9 cellular contexts compared by ENCODE assay signal in the genomic region with DNA sequence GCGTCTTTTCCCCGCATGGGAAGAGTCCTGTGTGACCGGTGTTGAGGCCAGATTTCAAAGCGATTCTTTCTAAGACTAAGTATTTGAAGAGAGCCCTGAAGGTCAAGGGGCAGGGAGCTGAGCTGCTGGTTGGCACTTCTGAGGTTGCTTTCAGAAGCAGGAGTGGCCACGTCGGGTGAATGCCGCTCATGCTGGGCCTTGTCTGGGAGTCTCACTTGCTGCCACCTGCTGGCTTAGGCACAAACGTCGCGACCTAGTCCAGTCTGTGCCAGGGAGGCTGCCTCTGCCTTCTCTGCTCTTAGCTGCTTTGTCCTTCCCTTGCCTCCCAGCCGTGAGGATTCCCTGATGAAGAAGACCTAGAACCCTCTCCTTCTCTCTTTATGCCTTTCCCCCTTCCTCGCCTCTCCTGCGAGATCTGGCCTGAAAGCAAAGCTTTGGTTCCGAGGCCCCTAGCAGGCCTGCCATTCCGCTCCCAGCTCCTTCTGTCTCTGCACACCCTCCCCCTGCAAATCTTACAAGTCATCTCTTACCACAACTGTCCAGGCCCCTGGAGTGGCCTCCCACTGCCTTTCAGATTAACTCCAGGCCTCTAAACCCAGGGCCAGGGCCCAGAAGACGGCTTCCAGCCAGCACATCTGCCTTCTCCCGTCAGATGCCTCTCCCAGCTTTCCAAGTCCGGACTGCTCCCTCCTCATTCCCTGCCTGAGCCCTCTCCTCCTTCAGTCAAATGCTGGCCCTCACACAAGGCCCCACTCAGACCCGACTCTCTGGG. TPM values are rescaled to one million over a fixed set of nuclear protein-coding genes. Genes with fewer than 3 reads are reported as not detected.
DNase-seq lines count a peak whose midpoint lies in the region; ATAC-seq lines count a peak whose summit lies in the region.
"Had no signal": no experiment of that assay in that cellular context is flagged by ENCODE, and none has a peak within 500 bp of the region (broad histone marks: within the 10 kb centered on the region; RNA-seq: fewer than 3 reads in every experiment).

No MANE protein-coding gene starts in this region.

- no peak overlapping the region for H3K27ac ChIP-seq in CD8-positive, alpha-beta memory T cell (ENCODE audit: low read depth, low read length)

- H3K9me3 ChIP-seq in CD8-positive, alpha-beta memory T cell (ENCODE audit: low read length): no peaks in the 10 kb centered on the region

- no peaks in the 10 kb centered on the region for H3K9me3 Mint-ChIP-seq in activated T-cell treated with anti-CD3 and anti-CD28 coated beads, Interleukin-2, amount 50 U/mL, for 4 hours
- H3K9me3 Mint-ChIP-seq in CD8-positive, alpha-beta memory T cell: no peaks in the 10 kb centered on the region

- POLR2A ChIA-PET in CD8-positive, alpha-beta memory T cell (lab: Charles Lee): interaction anchor here (1.1 kb wide), 1 partner anchor 11 kb away, joined by 4 read pairs; the partner anchor contains the start of genes CTNS and SHPK

- CTCF ChIA-PET in CD8-positive, alpha-beta memory T cell (lab: Charles Lee): interaction anchor here (1.5 kb wide), 1 partner anchor 12 kb away, joined by 3 read pairs; the partner anchor contains the start of gene SHPK

- peak; percentile 63 to 72 for ATAC-seq in activated T-cell treated with anti-CD3 and anti-CD28 coated beads, Interleukin-2, amount 50 U/mL, for 4 hours
- ATAC-seq in Right ventricle myocardium superior (ENCODE audit: poor library complexity) (peak; percentile 82), HG03442 (IDR thresholded peaks at IDR 0.05; ENCODE audit: unreplicated experiment) (no peak)

- H3K27ac Mint-ChIP-seq in CD8-positive, alpha-beta memory T cell: peak overlapping the region in 1 of 8 donors; percentile 35
- H3K27ac Mint-ChIP-seq: CD4-positive, CD25-positive, alpha-beta regulatory T cell had no signal

- no peak overlapping the region for H3K4me3 ChIP-seq in CD8-positive, alpha-beta memory T cell (ENCODE audit: low read length)

- H3K27me3 ChIP-seq in CD8-positive, alpha-beta memory T cell (ENCODE audit: insufficient read depth, low read length, poor library complexity, severe bottlenecking): no peaks in the 10 kb centered on the region

- H3K27me3 Mint-ChIP-seq in activated T-cell treated with anti-CD3 and anti-CD28 coated beads, Interleukin-2, amount 50 U/mL, for 4 hours (ENCODE audit: low read depth): no peaks in the 10 kb centered on the region
- peaks cover 0 to 2% of the 10 kb centered on the region in 2 donors for H3K27me3 Mint-ChIP-seq in CD8-positive, alpha-beta memory T cell
- H3K27me3 Mint-ChIP-seq: CD4-positive, CD25-positive, alpha-beta regulatory T cell had no signal

- no peak overlapping the region for H3K4me3 Mint-ChIP-seq in activated T-cell treated with anti-CD3 and anti-CD28 coated beads, Interleukin-2, amount 50 U/mL, for 4 hours
- H3K4me3 Mint-ChIP-seq in CD8-positive, alpha-beta memory T cell: no peak overlapping the region
- H3K4me3 Mint-ChIP-seq: CD4-positive, CD25-positive, alpha-beta regulatory T cell had no signal

- peak; percentile 41 for DNase-seq in NCI-H146 (lab: John Stamatoyannopoulos, UW)
- DNase-seq in NCI-H146 treated with DMSO at 0.1 percent for 48 hours (lab: John Stamatoyannopoulos, UW; ENCODE audit: unreplicated experiment): no peak
- peak; percentile 61 for DNase-seq in NCI-H1694 (lab: John Stamatoyannopoulos, UW)
- DNase-seq in activated T-cell treated with anti-CD3 and anti-CD28 coated beads, Interleukin-2, amount 50 U/mL, for 4 hours: peak; percentile 16
- DNase-seq in Right ventricle myocardium superior: peak; percentile 74
- DNase-seq in pulmonary artery endothelial cell (ENCODE audit: low read depth, low spot score): peak; percentile 19
- DNase-seq in CD8-positive, alpha-beta memory T cell: no peak

- H3K36me3 ChIP-seq in CD8-positive, alpha-beta memory T cell (ENCODE audit: insufficient read depth, low read length): no peaks in the 10 kb centered on the region

- intact Hi-C loops in Right ventricle myocardium superior (cut with DNase I): no loop called here

- H3K36me3 Mint-ChIP-seq in activated T-cell treated with anti-CD3 and anti-CD28 coated beads, Interleukin-2, amount 50 U/mL, for 4 hours (ENCODE audit: insufficient read depth): peaks cover 11% of the 10 kb centered on the region
- peaks cover 0 to 22% (median 3%) of the 10 kb centered on the region in 3 donors for H3K36me3 Mint-ChIP-seq in CD8-positive, alpha-beta memory T cell

- no peaks in the 10 kb centered on the region for H3K4me1 ChIP-seq in CD8-positive, alpha-beta memory T cell (ENCODE audit: insufficient read depth, low read length)

- H3K4me1 Mint-ChIP-seq in activated T-cell treated with anti-CD3 and anti-CD28 coated beads, Interleukin-2, amount 50 U/mL, for 4 hours (ENCODE audit: low read depth): peaks cover 1% of the 10 kb centered on the region
- no peaks in the 10 kb centered on the region for H3K4me1 Mint-ChIP-seq in CD8-positive, alpha-beta memory T cell

RNA-seq across cellular contexts. Expression of gene CTNS, which starts 11.4 kb away (rescaled TPM):
- total RNA-seq in activated T-cell treated with anti-CD3 and anti-CD28 coated beads, Interleukin-2, amount 50 U/mL, for 4 hours: 10 to 100 TPM; 19.4 to 34.4 (median 21.5) TPM
- 5.1 TPM for total RNA-seq in Right ventricle myocardium superior
- total RNA-seq in pulmonary artery endothelial cell: 13.1 and 17.7 TPM in 2 replicates
- 10 to 100 TPM; 33.3 to 35.5 TPM for total RNA-seq in CD8-positive, alpha-beta memory T cell
- 7.7 TPM for polyA plus RNA-seq in CD8-positive, alpha-beta memory T cell

RNA-seq across cellular contexts. Expression of gene SHPK, which starts 11.9 kb away (rescaled TPM):
- 10 to 100 TPM in 2 of 3 donors, 1 to 10 TPM in 1; 9.1 to 14.7 (median 10.8) TPM for total RNA-seq in activated T-cell treated with anti-CD3 and anti-CD28 coated beads, Interleukin-2, amount 50 U/mL, for 4 hours
- total RNA-seq in Right ventricle myocardium superior (4.7 TPM), pulmonary artery endothelial cell (19.5 and 21.8 TPM in 2 replicates)
- 10 to 100 TPM; 17.0 to 17.1 TPM for total RNA-seq in CD8-positive, alpha-beta memory T cell
- 6.9 TPM for polyA plus RNA-seq in CD8-positive, alpha-beta memory T cell

RNA-seq across cellular contexts. Expression of gene TAX1BP3, which starts 20.4 kb away (rescaled TPM):
- 10 to 100 TPM in 1 of 3 donors, 1 to 10 TPM in 2; 8.9 to 10.6 (median 9.2) TPM for total RNA-seq in activated T-cell treated with anti-CD3 and anti-CD28 coated beads, Interleukin-2, amount 50 U/mL, for 4 hours
- total RNA-seq in Right ventricle myocardium superior: 149 TPM
- total RNA-seq in pulmonary artery endothelial cell: 166 and 230 TPM in 2 replicates
- 10 to 100 TPM; 23.4 to 26.0 TPM for total RNA-seq in CD8-positive, alpha-beta memory T cell
- polyA plus RNA-seq in CD8-positive, alpha-beta memory T cell: 38.9 TPM

RNA-seq across cellular contexts. Expression of gene EMC6, which starts 20.7 kb away (rescaled TPM):
- 10 to 100 TPM; 66.3 to 99.5 (median 98.0) TPM for total RNA-seq in activated T-cell treated with anti-CD3 and anti-CD28 coated beads, Interleukin-2, amount 50 U/mL, for 4 hours
- total RNA-seq in Right ventricle myocardium superior (64.6 TPM), pulmonary artery endothelial cell (17.6 and 23.2 TPM in 2 replicates)
- 100 to 1,000 TPM in 1 of 2 experiments, 10 to 100 TPM in 1; 95.1 to 103 TPM for total RNA-seq in CD8-positive, alpha-beta memory T cell
- 119 TPM for polyA plus RNA-seq in CD8-positive, alpha-beta memory T cell

RNA-seq across cellular contexts. Expression of gene TRPV1, which starts 38.7 kb away (rescaled TPM):
- 1 to 10 TPM in 2 of 3 donors, under 1 TPM in 1; 0.96 to 1.4 (median 1.2) TPM for total RNA-seq in activated T-cell treated with anti-CD3 and anti-CD28 coated beads, Interleukin-2, amount 50 U/mL, for 4 hours
- total RNA-seq in Right ventricle myocardium superior (4.0 TPM), pulmonary artery endothelial cell (0.33 and 0.78 TPM in 2 replicates)
- total RNA-seq in CD8-positive, alpha-beta memory T cell: 1 to 10 TPM; 2.4 to 2.8 TPM
- polyA plus RNA-seq in CD8-positive, alpha-beta memory T cell: 0.83 TPM

Comparison
In these comparisons a context has a peak if more than half of its experiments do, and no peak if none do; other contexts are left out.
1. DNase-seq: peak in NCI-H146 (single experiment), NCI-H1694 (single experiment), activated T-cell treated with anti-CD3 and anti-CD28 coated beads, Interleukin-2, amount 50 U/mL, for 4 hours (single experiment), Right ventricle myocardium superior (single experiment) and pulmonary artery endothelial cell (single experiment); none in NCI-H146 treated with DMSO at 0.1 percent for 48 hours (single experiment) and CD8-positive, alpha-beta memory T cell (0 of 5).